Comparison of ENCODE assay signal across 11 cellular contexts in the genomic region with DNA sequence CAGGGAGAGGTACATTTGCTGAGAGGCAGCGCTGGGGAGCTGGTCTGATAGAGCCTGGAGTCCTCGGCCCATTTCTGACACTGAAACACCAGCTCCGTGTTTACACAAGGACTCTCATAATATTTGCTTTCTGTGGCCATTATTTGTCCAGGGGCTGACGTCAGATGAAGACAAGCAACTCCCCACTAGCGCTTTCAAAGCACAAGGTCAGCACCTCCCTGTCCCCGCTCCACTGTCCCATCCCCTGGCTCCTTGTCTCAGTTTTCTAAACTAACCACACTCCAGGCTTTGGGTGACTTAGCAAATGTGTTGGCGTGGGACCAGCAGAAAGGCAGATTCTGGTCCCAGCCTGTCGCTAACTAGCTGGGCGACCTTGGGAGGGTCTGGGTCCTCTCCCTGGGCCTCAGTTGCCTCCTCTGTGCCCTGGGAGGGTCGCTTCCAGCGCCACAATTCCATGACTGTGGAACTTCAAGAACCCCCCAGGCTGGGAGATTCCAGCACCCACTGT. TPM values are rescaled to one million over a fixed set of nuclear protein-coding genes. Genes with fewer than 3 reads are reported as not detected.
DNase-seq lines count a peak whose midpoint lies in the region; ATAC-seq and TF ChIP-seq lines count a peak whose summit lies in the region.
"Had no signal": no experiment of that assay in that cellular context is flagged by ENCODE, and none has a peak within 500 bp of the region (broad histone marks: within the 10 kb centered on the region; RNA-seq: fewer than 3 reads in every experiment).

No MANE protein-coding gene starts in this region.

- TF ChIP-seq CTCF in right lobe of liver (IDR thresholded peaks at IDR 0.05) (no peak), upper lobe of left lung (IDR thresholded peaks at IDR 0.05) (no peak), OCI-LY7 (conservative IDR thresholded peaks at IDR 0.05; ENCODE audit: low read length) (no peak)

- peaks cover 0 to 2% (median 0%) of the 10 kb centered on the region in 8 donors for H3K9me3 Mint-ChIP-seq in CD4-positive, alpha-beta memory T cell

- H3K27ac ChIP-seq in right lobe of liver, result peak overlapping the region; percentile 31 to 51 (median 34)
- peak overlapping the region; percentile 66 to 81 (median 74) for H3K27ac ChIP-seq in upper lobe of left lung
- H3K27ac ChIP-seq in OCI-LY7 (ENCODE audit: low read depth, low read length, poor library complexity, severe bottlenecking), result no peak overlapping the region
- H3K27ac ChIP-seq in CD4-positive, alpha-beta memory T cell (ENCODE audit: low read depth, low read length), result no peak overlapping the region

- TF ChIP-seq EP300 in upper lobe of left lung (IDR thresholded peaks at IDR 0.05), result peak in 2 of 4 donors; percentile 52 to 76

- H3K36me3 ChIP-seq in right lobe of liver (no peaks in the 10 kb centered on the region), upper lobe of left lung (no peaks in the 10 kb centered on the region), OCI-LY7 (ENCODE audit: insufficient read depth, low read length) (no peaks in the 10 kb centered on the region)
- H3K36me3 ChIP-seq in CD4-positive, alpha-beta memory T cell (ENCODE audit: insufficient read depth, low read length), result no peaks in the 10 kb centered on the region

- no peaks in the 10 kb centered on the region for H3K79me2 ChIP-seq in OCI-LY7 (ENCODE audit: insufficient read depth, low read depth, low read length)

- H3K4me2 ChIP-seq in OCI-LY7 (ENCODE audit: low read length), result no peak overlapping the region

- peaks cover 19 to 30% of the 10 kb centered on the region in 2 donors for H3K27me3 Mint-ChIP-seq in CD4-positive, alpha-beta memory T cell

- H4K20me1 ChIP-seq in OCI-LY7 (ENCODE audit: insufficient read depth, low read length), result no peaks in the 10 kb centered on the region

- H3K4me3 ChIP-seq in right lobe of liver, result no peak overlapping the region
- no peak overlapping the region for H3K4me3 ChIP-seq in upper lobe of left lung
- H3K4me3 ChIP-seq in OCI-LY7 (ENCODE audit: low read depth, low read length, poor library complexity, severe bottlenecking), result no peak overlapping the region
- no peak overlapping the region for H3K4me3 ChIP-seq in CD4-positive, alpha-beta memory T cell (ENCODE audit: low read length in 2 of 2)

- no peaks in the 10 kb centered on the region for H3K27me3 ChIP-seq in right lobe of liver
- H3K27me3 ChIP-seq in upper lobe of left lung, result no peaks in the 10 kb centered on the region
- H3K27me3 ChIP-seq in CD4-positive, alpha-beta memory T cell (ENCODE audit: insufficient read depth, low read length), result peaks cover 3% of the 10 kb centered on the region

- H3K9me2 ChIP-seq in OCI-LY7 (ENCODE audit: insufficient read depth, low read length), result no peaks in the 10 kb centered on the region

- no peaks in the 10 kb centered on the region for H3K9me3 ChIP-seq in right lobe of liver
- no peaks in the 10 kb centered on the region for H3K9me3 ChIP-seq in upper lobe of left lung
- H3K9me3 ChIP-seq in OCI-LY7 (ENCODE audit: low read length), result no peaks in the 10 kb centered on the region
- no peaks in the 10 kb centered on the region for H3K9me3 ChIP-seq in CD4-positive, alpha-beta memory T cell (ENCODE audit: control insufficient read depth in 1 of 2, low read length in 2 of 2)

- CTCF ChIA-PET in OCI-LY7 (lab: Charles Lee; ENCODE audit: unreplicated experiment), result no interaction called here
- CTCF ChIA-PET in CD4-positive, alpha-beta memory T cell (lab: Charles Lee; ENCODE audit: partially characterized antibody), result interaction anchor here (1.3 kb wide), 1 partner anchor 225 kb away, joined by 3 read pairs; no protein-coding TSS in a partner anchor

- BruUV-seq in OCI-LY7 (replicated peaks; lab: Mats Ljungman, UMichigan), result no TSS peak

- no peak overlapping the region for H2AFZ ChIP-seq in OCI-LY7 (ENCODE audit: low read length)

- peaks cover 0 to 19% (median 7%) of the 10 kb centered on the region in 4 donors for H3K4me1 ChIP-seq in right lobe of liver
- H3K4me1 ChIP-seq in upper lobe of left lung, result peaks cover 11 to 24% (median 15%) of the 10 kb centered on the region in 4 donors
- H3K4me1 ChIP-seq in OCI-LY7 (ENCODE audit: insufficient read depth, low read length, poor library complexity, severe bottlenecking), result peaks cover 10% of the 10 kb centered on the region
- H3K4me1 ChIP-seq in CD4-positive, alpha-beta memory T cell (ENCODE audit: insufficient read depth, low read length), result no peaks in the 10 kb centered on the region

- ATAC-seq in right lobe of liver (peak; percentile 77 to 90 (median 86)), upper lobe of left lung (ENCODE audit: low FRiP score in 2 of 2) (peak; percentile 59 to 79)
- ATAC-seq: left ventricle myocardium superior had no signal

- peaks cover 0 to 5% (median 2%) of the 10 kb centered on the region in 4 donors for H3K4me1 Mint-ChIP-seq in CD4-positive, alpha-beta memory T cell

- 20% methylated on average over 9 of the region's 11 CpGs for WGBS in right lobe of liver (ENCODE audit: insufficient coverage, low coverage, low lambda C conversion rate, missing lambda C conversion rate)
- WGBS in upper lobe of left lung, 2 donors, result 45 to 56% methylated on average over 11 of the region's 11 CpGs

- H3K27ac Mint-ChIP-seq in CD4-positive, alpha-beta memory T cell, result no peak overlapping the region

- H3K4me3 Mint-ChIP-seq in CD4-positive, alpha-beta memory T cell, result no peak overlapping the region

- intact Hi-C loops in right lobe of liver (cut with DNase I) (loop anchor here in 1 of 2 donors (10.0 kb wide), 2 partner anchors 279 to 309 kb away; no protein-coding TSS in a partner anchor), OCI-LY7 (cut with micrococcal nuclease; ENCODE audit: unreplicated experiment) (no loop called here)
- intact Hi-C loops in CD4-positive, alpha-beta memory T cell (cut with micrococcal nuclease), result no loop called here

- no peak for TF ChIP-seq POLR2A in right lobe of liver (IDR thresholded peaks at IDR 0.05)
- no peak for TF ChIP-seq POLR2A in upper lobe of left lung (IDR thresholded peaks at IDR 0.05)

- POLR2A ChIA-PET in OCI-LY7 (lab: Charles Lee), result no interaction called here
- POLR2A ChIA-PET in CD4-positive, alpha-beta memory T cell (lab: Charles Lee; ENCODE audit: partially characterized antibody), result interaction anchor here (0.6 kb wide), 1 partner anchor 220 kb away, joined by 3 read pairs; no protein-coding TSS in a partner anchor

- DNase-seq in activated CD8-positive, alpha-beta memory T cell treated with anti-CD3 and anti-CD28 coated beads, Interleukin-2, amount 50 U/mL, for 48 hours, result peak; percentile 28
- no peak for DNase-seq in activated CD8-positive, alpha-beta memory T cell treated with anti-CD3 and anti-CD28 coated beads, Interleukin-2, amount 50 U/mL, for 4 hours
- DNase-seq in RPMI8226 (peak; percentile 61), right lobe of liver (peak; percentile 69 to 89 (median 84)), upper lobe of left lung (peak in 1 of 2 donors; percentile 87), OCI-LY7 (ENCODE audit: low spot score) (no peak), RKO (ENCODE audit: low spot score) (no peak)
- DNase-seq in CD4-positive, alpha-beta memory T cell, result no peak
- DNase-seq: anterior cingulate cortex, left ventricle myocardium superior, NCI-H2107 had no signal

- no peaks in the 10 kb centered on the region for H3K36me3 Mint-ChIP-seq in CD4-positive, alpha-beta memory T cell

RNA-seq across cellular contexts. Expression of gene ZBTB40, which starts 37.4 kb away (rescaled TPM):
- total RNA-seq in right lobe of liver (1 to 10 TPM; 6.2 to 7.6 (median 7.0) TPM), upper lobe of left lung (10 to 100 TPM; 18.1 to 62.9 (median 24.1) TPM), OCI-LY7 (2022) (15.6 and 17.3 TPM in 2 replicates)
- total RNA-seq in OCI-LY7 (2014; rRNA removed; shearing (Covaris generic)), result 15.6 and 16.6 TPM in 2 replicates
- 10 to 100 TPM; 46.3 to 50.6 TPM for total RNA-seq in CD4-positive, alpha-beta memory T cell
- polyA plus RNA-seq in CD4-positive, alpha-beta memory T cell, result 1 to 10 TPM in 1 of 2 donors, under 1 TPM in 1; 0.81 to 6.7 TPM

Comparison
In these comparisons a context has a peak if more than half of its experiments do, and no peak if none do; other contexts are left out.
1. DNase-seq: peak in activated CD8-positive, alpha-beta memory T cell treated with anti-CD3 and anti-CD28 coated beads, Interleukin-2, amount 50 U/mL, for 48 hours (single experiment), RPMI8226 (single experiment) and right lobe of liver (3 of 3); none in activated CD8-positive, alpha-beta memory T cell treated with anti-CD3 and anti-CD28 coated beads, Interleukin-2, amount 50 U/mL, for 4 hours (single experiment), OCI-LY7 (single experiment), CD4-positive, alpha-beta memory T cell (0 of 5) and RKO (single experiment).
2. H3K27ac ChIP-seq: peak in right lobe of liver (3 of 3) and upper lobe of left lung (4 of 4); none in OCI-LY7 (single experiment) and CD4-positive, alpha-beta memory T cell (single experiment).